Comparison of ENCODE assay signal across 8 cellular contexts in the genomic region with DNA sequence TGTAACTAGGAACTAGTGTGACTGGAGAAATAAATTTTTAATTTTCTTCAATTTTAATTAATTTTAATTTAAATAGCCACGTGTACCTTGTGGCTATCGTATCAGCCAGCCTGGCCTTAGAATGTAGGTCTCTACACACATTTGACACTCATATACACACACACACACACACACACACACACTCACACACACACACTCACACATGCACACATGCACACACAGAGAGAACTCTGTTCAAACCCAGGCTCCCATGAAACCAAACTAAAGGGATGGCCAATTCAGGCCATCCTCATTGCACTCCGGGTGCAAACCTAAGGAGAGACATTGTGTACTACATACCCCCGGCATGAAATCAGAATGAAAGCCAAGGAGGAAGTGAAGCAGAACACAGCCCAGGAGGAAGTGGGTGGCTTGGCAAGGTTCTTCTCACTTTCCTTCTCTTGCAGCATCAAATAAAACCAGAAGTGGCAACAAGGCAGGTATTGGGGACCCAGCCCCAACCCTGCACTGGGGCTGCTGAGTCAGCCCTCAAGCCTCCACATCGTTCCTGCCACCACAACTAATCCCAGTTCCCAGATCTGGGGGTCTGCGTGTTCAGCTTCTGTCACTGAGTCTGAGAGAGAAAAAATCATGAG. TPM values are rescaled to one million over a fixed set of nuclear protein-coding genes. Genes with fewer than 3 reads are reported as not detected.
DNase-seq lines count a peak whose midpoint lies in the region; ATAC-seq and TF ChIP-seq lines count a peak whose summit lies in the region.

No MANE protein-coding gene starts in this region.

- DNase-seq in Peyer's patch (peak in 2 of 3 donors; percentile 61 to 80), glomerular visceral epithelial cell (ENCODE audit: extremely low spot score) (peak; percentile 4), HAP-1 (ENCODE audit: low spot score in 2 of 2) (no peak), cerebellar nuclear complex (lab: John Stamatoyannopoulos, UW) (no peak), NCI-H524 treated with DMSO at 0.1 percent for 48 hours (lab: John Stamatoyannopoulos, UW) (no peak), NCI-H526 (lab: John Stamatoyannopoulos, UW) (no peak)

- H3K36me3 ChIP-seq in Peyer's patch (no peaks in the 10 kb centered on the region), HAP-1 (replicated peaks) (no peaks in the 10 kb centered on the region)

- ATAC-seq in GM19023 (IDR thresholded peaks at IDR 0.05; ENCODE audit: unreplicated experiment) (peak; percentile 68), HG02840 (IDR thresholded peaks at IDR 0.05; ENCODE audit: low FRiP score, unreplicated experiment) (peak; percentile 63)

- H3K4me1 ChIP-seq in Peyer's patch (peaks cover 0 to 8% (median 7%) of the 10 kb centered on the region in 4 donors), HAP-1 (peaks cover 18% of the 10 kb centered on the region)

- no peak for TF ChIP-seq CTCF in Peyer's patch (IDR thresholded peaks at IDR 0.05)

- no peak for TF ChIP-seq POLR2A in Peyer's patch (IDR thresholded peaks at IDR 0.05)

- no peaks in the 10 kb centered on the region for H3K9me3 ChIP-seq in Peyer's patch
- no peaks in the 10 kb centered on the region for H3K9me3 ChIP-seq in HAP-1

- in situ Hi-C loops in HAP-1 (cut with MboI; ENCODE audit: low sequenced_read_pairs) = no loop called here

- H3K27me3 ChIP-seq in Peyer's patch (no peaks in the 10 kb centered on the region), HAP-1 (ENCODE audit: low read depth) (no peaks in the 10 kb centered on the region)

- H3K4me3 ChIP-seq in Peyer's patch (no peak overlapping the region), HAP-1 (no peak overlapping the region)

- peak overlapping the region in 3 of 4 donors; percentile 13 to 59 (median 46) for H3K27ac ChIP-seq in Peyer's patch

RNA-seq across cellular contexts. Expression of gene CHPT1, which starts 26.2 kb away (rescaled TPM):
- 100 to 1,000 TPM in 3 of 4 donors, 10 to 100 TPM in 1; 78.4 to 471 (median 359) TPM for total RNA-seq in Peyer's patch

Comparison
In these comparisons a context has a peak if more than half of its experiments do, and no peak if none do; other contexts are left out.
1. DNase-seq: peak in Peyer's patch (2 of 3) and glomerular visceral epithelial cell (single experiment); none in HAP-1 (0 of 2), cerebellar nuclear complex (0 of 2), NCI-H524 treated with DMSO at 0.1 percent for 48 hours (single experiment) and NCI-H526 (0 of 2).